8 cellular contexts compared by ENCODE assay signal in genomic region chr6:133568970-133569889, GRCh38.
DNase-seq lines count a peak whose midpoint lies in the region; ATAC-seq lines count a peak whose summit lies in the region.

No MANE protein-coding gene starts in this region.

- no peaks in the 10 kb centered on the region for H3K36me3 Mint-ChIP-seq in stimulated activated effector memory CD8-positive, alpha-beta T cell treated with anti-CD3 and anti-CD28 coated beads, Interleukin-12 subunit alpha, Interleukin-12 subunit beta, amount 100 ng/mL, for 72 hours

- ATAC-seq in GM19467 (IDR thresholded peaks at IDR 0.05; ENCODE audit: unreplicated experiment), result peak; percentile 55
- ATAC-seq in stimulated activated effector memory CD8-positive, alpha-beta T cell treated with anti-CD3 and anti-CD28 coated beads, Interleukin-12 subunit alpha, Interleukin-12 subunit beta, amount 100 ng/mL, for 72 hours, result peak; percentile 92

- no peak overlapping the region for H3K27ac Mint-ChIP-seq in stimulated activated effector memory CD8-positive, alpha-beta T cell treated with anti-CD3 and anti-CD28 coated beads, Interleukin-12 subunit alpha, Interleukin-12 subunit beta, amount 100 ng/mL, for 72 hours

- no peaks in the 10 kb centered on the region for H3K9me3 Mint-ChIP-seq in stimulated activated effector memory CD8-positive, alpha-beta T cell treated with anti-CD3 and anti-CD28 coated beads, Interleukin-12 subunit alpha, Interleukin-12 subunit beta, amount 100 ng/mL, for 72 hours

- no peaks in the 10 kb centered on the region for H3K4me1 Mint-ChIP-seq in stimulated activated effector memory CD8-positive, alpha-beta T cell treated with anti-CD3 and anti-CD28 coated beads, Interleukin-12 subunit alpha, Interleukin-12 subunit beta, amount 100 ng/mL, for 72 hours

- DNase-seq in DMS153 (lab: John Stamatoyannopoulos, UW), result peak; percentile 40
- peak; percentile 60 for DNase-seq in HuH-7 (ENCODE audit: low spot score)
- DNase-seq in RPMI7951 (ENCODE audit: low read depth), result peak; percentile 75
- DNase-seq in cerebellum (ENCODE audit: low spot score), result peak; percentile 69
- DNase-seq in kidney glomerular epithelial cell (lab: John Stamatoyannopoulos, UW), result peak; percentile 84
- no peak for DNase-seq in stimulated activated effector memory CD8-positive, alpha-beta T cell treated with anti-CD3 and anti-CD28 coated beads, Interleukin-12 subunit alpha, Interleukin-12 subunit beta, amount 100 ng/mL, for 72 hours (ENCODE audit: low spot score in 2 of 2)
- DNase-seq in CD1c-positive myeloid dendritic cell (ENCODE audit: extremely low spot score), result no peak

- peak overlapping the region; percentile 44 for H3K4me3 Mint-ChIP-seq in stimulated activated effector memory CD8-positive, alpha-beta T cell treated with anti-CD3 and anti-CD28 coated beads, Interleukin-12 subunit alpha, Interleukin-12 subunit beta, amount 100 ng/mL, for 72 hours

Comparison
In these comparisons a context has a peak if more than half of its experiments do, and no peak if none do; other contexts are left out.
1. DNase-seq: peak in DMS153 (single experiment), HuH-7 (single experiment), RPMI7951 (single experiment), cerebellum (single experiment) and kidney glomerular epithelial cell (single experiment); none in stimulated activated effector memory CD8-positive, alpha-beta T cell treated with anti-CD3 and anti-CD28 coated beads, Interleukin-12 subunit alpha, Interleukin-12 subunit beta, amount 100 ng/mL, for 72 hours (0 of 2) and CD1c-positive myeloid dendritic cell (single experiment).